ENCODE assay signal across 8 cellular contexts in the genomic region with DNA sequence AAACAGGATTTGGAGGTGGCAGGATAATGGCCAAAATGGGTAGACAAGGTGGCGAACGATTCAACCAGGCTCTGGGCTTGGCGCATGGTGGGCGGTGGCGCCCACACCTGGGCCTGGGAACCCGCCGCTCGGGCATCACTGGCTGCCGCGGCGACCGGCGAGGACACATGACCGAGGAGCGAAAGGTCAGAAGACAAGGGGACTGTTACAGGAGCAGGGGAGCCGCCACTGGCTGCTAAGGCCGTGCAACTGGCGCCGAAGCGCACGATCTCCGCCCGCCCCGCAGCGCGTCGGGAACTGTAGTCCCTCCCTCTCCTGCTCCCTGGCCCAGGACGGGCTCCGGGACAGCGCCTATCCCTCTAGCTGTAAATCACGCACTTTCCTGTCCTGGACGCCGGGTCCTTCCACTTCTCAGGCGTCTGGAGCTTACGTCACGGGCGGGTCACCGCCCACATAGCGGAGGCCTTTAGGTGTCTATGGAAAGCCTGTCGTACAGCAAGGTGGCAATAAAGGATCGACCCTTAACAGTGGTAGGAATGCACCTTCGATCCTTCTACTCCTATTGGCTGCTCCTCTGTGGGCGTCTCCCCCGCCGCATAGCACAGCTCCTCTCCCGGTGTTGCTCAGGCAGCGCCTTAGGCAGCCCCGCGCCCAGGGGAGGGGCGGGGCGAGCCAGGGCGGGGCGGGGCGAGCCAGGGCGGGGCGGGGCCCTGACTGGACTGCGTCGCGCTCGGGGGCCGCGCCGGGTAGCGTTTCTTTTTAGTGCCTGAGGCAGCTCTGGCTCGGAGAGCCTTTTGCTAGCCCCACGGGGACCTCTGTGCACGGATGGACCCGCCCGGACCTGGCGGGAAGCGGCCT. TPM values are rescaled to one million over a fixed set of nuclear protein-coding genes. Genes with fewer than 3 reads are reported as not detected.
DNase-seq lines count a peak whose midpoint lies in the region; ATAC-seq and TF ChIP-seq lines count a peak whose summit lies in the region.

ICE1 (plus strand) TSS at position 717 of the 858 bp plus-strand sequence. CDS start 239 bp downstream, outside the sequence.

- TF ChIP-seq POLR2A in right lobe of liver (IDR thresholded peaks at IDR 0.05): peak; percentile 86

- H3K4me1 ChIP-seq in right lobe of liver: peaks cover 0 to 26% (median 10%) of the 10 kb centered on the region in 4 donors

- H3K9me3 Mint-ChIP-seq in activated CD4-positive, alpha-beta memory T cell treated with anti-CD3 and anti-CD28 coated beads for 36 hours: no peaks in the 10 kb centered on the region

- CTCF ChIA-PET in activated CD4-positive, alpha-beta memory T cell treated with anti-CD3 and anti-CD28 coated beads for 36 hours (lab: Charles Lee): interaction anchor here (0.6 to 1.3 kb wide), 3 partner anchors 20 to 1109 kb away, joined by 3 to 5 read pairs (median 4); no protein-coding TSS in a partner anchor

- peak within 1 kb of the TSS; percentile 96 for H3K4me3 Mint-ChIP-seq in activated CD4-positive, alpha-beta memory T cell treated with anti-CD3 and anti-CD28 coated beads for 36 hours

- POLR2A ChIA-PET in activated CD4-positive, alpha-beta memory T cell treated with anti-CD3 and anti-CD28 coated beads for 36 hours (lab: Charles Lee): interaction anchor here (1.0 to 1.1 kb wide), 2 partner anchors 18 to 956 kb away, joined by 3 to 4 read pairs; partner anchors contain the start of gene MED10

- H3K27me3 Mint-ChIP-seq in activated CD4-positive, alpha-beta memory T cell treated with anti-CD3 and anti-CD28 coated beads for 36 hours: no peaks in the 10 kb centered on the region

- H3K4me3 ChIP-seq in dorsolateral prefrontal cortex (peak within 1 kb of the TSS; percentile 47 to 100 (median 95)), right lobe of liver (peak within 1 kb of the TSS; percentile 92 to 95 (median 93))

- H3K36me3 Mint-ChIP-seq in activated CD4-positive, alpha-beta memory T cell treated with anti-CD3 and anti-CD28 coated beads for 36 hours: peaks cover 3% of the 10 kb centered on the region

- TF ChIP-seq CTCF in dorsolateral prefrontal cortex (IDR thresholded peaks at IDR 0.05 in 54 of 56, conservative IDR thresholded peaks at IDR 0.05 in 2 of 56; ENCODE audit: low read depth in 1 of 56, partially characterized antibody in 56 of 56) (peak in 34 of 56 donors; percentile 8 to 54 (median 29)), right lobe of liver (IDR thresholded peaks at IDR 0.05) (peak in 1 of 4 donors; percentile 13)

- ATAC-seq in GM19438 (IDR thresholded peaks at IDR 0.05; ENCODE audit: low read depth, unreplicated experiment): peak; percentile 84
- ATAC-seq in HG03575 (IDR thresholded peaks at IDR 0.05; ENCODE audit: extremely low read depth, insufficient number of reproducible peaks, low FRiP score, unreplicated experiment): peak; percentile 75
- ATAC-seq in right lobe of liver: peak; percentile 95 to 98 (median 97)

- H3K27me3 ChIP-seq in dorsolateral prefrontal cortex: no peaks in the 10 kb centered on the region
- H3K27me3 ChIP-seq in right lobe of liver: no peaks in the 10 kb centered on the region

- peak; percentile 98 for DNase-seq in CD1c-positive myeloid dendritic cell (ENCODE audit: extremely low spot score)
- peak; percentile 94 for DNase-seq in NCI-H82 treated with DMSO at 0.1 percent for 48 hours (lab: John Stamatoyannopoulos, UW; ENCODE audit: unreplicated experiment)
- peak; percentile 96 for DNase-seq in activated CD4-positive, alpha-beta memory T cell treated with anti-CD3 and anti-CD28 coated beads for 36 hours
- DNase-seq in dorsolateral prefrontal cortex: peak; percentile 93 to 98 (median 98)
- DNase-seq in right lobe of liver: peak; percentile 96 to 99 (median 99)
- peak; percentile 85 to 93 for DNase-seq in stimulated activated CD4-positive, alpha-beta T cell treated with anti-CD3 and anti-CD28 coated beads, Interleukin-4, amount 100 ng/mL, for 4 hours

- whole genome bisulfite sequencing in right lobe of liver (ENCODE audit: insufficient coverage, low coverage, low lambda C conversion rate, missing lambda C conversion rate): 1% methylated on average over 15 of the region's 71 CpGs

- H3K27ac ChIP-seq in dorsolateral prefrontal cortex: peak within 1 kb of the TSS; percentile 94 to 100 (median 100)
- peak within 1 kb of the TSS; percentile 89 to 99 (median 99) for H3K27ac ChIP-seq in right lobe of liver

- peak within 1 kb of the TSS; percentile 95 for H3K27ac Mint-ChIP-seq in activated CD4-positive, alpha-beta memory T cell treated with anti-CD3 and anti-CD28 coated beads for 36 hours

- peaks cover 14% of the 10 kb centered on the region for H3K4me1 Mint-ChIP-seq in activated CD4-positive, alpha-beta memory T cell treated with anti-CD3 and anti-CD28 coated beads for 36 hours (ENCODE audit: low read depth)

- intact Hi-C loops in activated CD4-positive, alpha-beta memory T cell treated with anti-CD3 and anti-CD28 coated beads for 36 hours (cut with micrococcal nuclease): loop anchor here (1.0 to 5.0 kb wide), 5 partner anchors 71 to 1405 kb away; partner anchors contain the start of genes MED10, NSUN2 and SRD5A1
- intact Hi-C loops in dorsolateral prefrontal cortex (cut with DNase I): loop anchor here (2.0 to 10.0 kb wide), 5 partner anchors 281 to 1290 kb away; partner anchors contain the start of genes NSUN2 (in 2 of the 2), SRD5A1 (in 2 of the 2), ADAMTS16 (in 1 of the 2) and TENT4A (in 1 of the 2)
- intact Hi-C loops in right lobe of liver (cut with DNase I): no loop called here

- no peaks in the 10 kb centered on the region for H3K36me3 ChIP-seq in right lobe of liver

- H3K9me3 ChIP-seq in right lobe of liver: no peaks in the 10 kb centered on the region

RNA-seq across cellular contexts. Expression of gene ICE1, which starts in this region (rescaled TPM):
- total RNA-seq in activated CD4-positive, alpha-beta memory T cell treated with anti-CD3 and anti-CD28 coated beads for 36 hours: 10 to 100 TPM; 25.5 to 26.0 TPM
- total RNA-seq in dorsolateral prefrontal cortex (10 to 100 TPM; 31.0 to 47.1 (median 37.4) TPM), right lobe of liver (10 to 100 TPM in 4 of 6 experiments, 1 to 10 TPM in 2; 8.2 to 10.7 (median 10.4) TPM)

Comparison
In these comparisons a context has a peak if more than half of its experiments do, and no peak if none do; other contexts are left out.
1. Peak in every context shown above with its lines: DNase-seq, ATAC-seq, H3K4me3 ChIP-seq and H3K27ac ChIP-seq.
2. intact Hi-C loops: an anchor here in activated CD4-positive, alpha-beta memory T cell treated with anti-CD3 and anti-CD28 coated beads for 36 hours (1.0 to 5.0 kb wide) and dorsolateral prefrontal cortex (2.0 to 10.0 kb wide); none called in right lobe of liver.